In genomic region chr2:191150451-191151314, GRCh38 we compare ENCODE assay signal across 8 cellular contexts. TPM values are rescaled to one million over a fixed set of nuclear protein-coding genes. Genes with fewer than 3 reads are reported as not detected.
A peak's percentile ranks its signal among the peaks of the same experiment; 100 is the strongest.
DNase-seq lines count a peak whose midpoint lies in the region; ATAC-seq and TF ChIP-seq lines count a peak whose summit lies in the region.

Gene STAT4 (minus strand): TSS chr2:191150994. CDS start chr2:191148203, 2,791 bp downstream.

- H3K9me2 ChIP-seq in HCT116 (ENCODE audit: insufficient read depth): no peaks in the 10 kb centered on the region

- no peaks in the 10 kb centered on the region for H3K79me2 ChIP-seq in HCT116 (ENCODE audit: insufficient read depth, low read length)

- H3K4me1 Mint-ChIP-seq in natural killer cell treated with Interleukin-12 subunit alpha and Interleukin-12 subunit beta and Interleukin-15 and Interleukin-18, amount 100 ng/mL, for 72 hours (ENCODE audit: low read depth in 2 of 2): peaks cover 58 to 81% of the 10 kb centered on the region in 2 donors

- no peak for TF ChIP-seq POLR2A in HCT116 (IDR thresholded peaks at IDR 0.05; ENCODE audit: borderline replicate concordance, extremely low read depth, insufficient read depth, insufficient read length)

- no TSS peak for BruUV-seq in HCT116 (replicated peaks; lab: Mats Ljungman, UMichigan)

- H3K27me3 ChIP-seq in HCT116 (ENCODE audit: insufficient read depth, low read length): no peaks in the 10 kb centered on the region

- peak within 1 kb of the TSS; percentile 88 to 89 for H3K27ac Mint-ChIP-seq in natural killer cell treated with Interleukin-12 subunit alpha and Interleukin-12 subunit beta and Interleukin-15 and Interleukin-18, amount 100 ng/mL, for 72 hours

- H3K9me3 Mint-ChIP-seq in natural killer cell treated with Interleukin-12 subunit alpha and Interleukin-12 subunit beta and Interleukin-15 and Interleukin-18, amount 100 ng/mL, for 72 hours: no peaks in the 10 kb centered on the region

- CTCF ChIA-PET in HCT116 (lab: Charles Lee): interaction anchor here (1.3 to 5.6 kb wide), 3 partner anchors 15 to 371 kb away, joined by 3 to 34 read pairs (median 4); no protein-coding TSS in a partner anchor

- POLR2A ChIA-PET in HCT116 (lab: Charles Lee): no interaction called here

- peak within 1 kb of the TSS; percentile 52 for H3K9ac ChIP-seq in HCT116 (ENCODE audit: low read length)

- ATAC-seq in HCT116: peak; percentile 89
- ATAC-seq in natural killer cell treated with Interleukin-12 subunit alpha and Interleukin-12 subunit beta and Interleukin-15 and Interleukin-18, amount 100 ng/mL, for 72 hours: peak; percentile 90 to 93

- H3K27ac ChIP-seq in HCT116 (ENCODE audit: low read depth, low read length): peak within 1 kb of the TSS; percentile 1

- H3K36me3 ChIP-seq in HCT116 (ENCODE audit: control insufficient read depth in 1 of 2, insufficient read depth in 2 of 2, low read length in 2 of 2): no peaks in the 10 kb centered on the region

- no peaks in the 10 kb centered on the region for H3K27me3 Mint-ChIP-seq in natural killer cell treated with Interleukin-12 subunit alpha and Interleukin-12 subunit beta and Interleukin-15 and Interleukin-18, amount 100 ng/mL, for 72 hours

- TF ChIP-seq RAD21 in HCT116 (IDR thresholded peaks at IDR 0.05; ENCODE audit: low read depth): no peak

- intact Hi-C loops in HCT116 (cut with micrococcal nuclease): no loop called here

- DNase-seq in GM12864 (ENCODE audit: low read depth) (peak; percentile 31), HCT116 (ENCODE audit: low read depth, low spot score) (peak; percentile 57), NCI-H2171 treated with DMSO at 0.1 percent for 48 hours (lab: John Stamatoyannopoulos, UW) (peak; percentile 41), epithelial cell of proximal tubule (ENCODE audit: low read depth) (no peak), epidermal melanocyte (ENCODE audit: insufficient read length, low spot score) (no peak)
- DNase-seq in activated CD8-positive, alpha-beta memory T cell treated with anti-CD3 and anti-CD28 coated beads for 48 hours (ENCODE audit: low read depth in 2 of 3, low spot score in 2 of 3): peak; percentile 47 to 70 (median 55)
- DNase-seq in natural killer cell treated with Interleukin-12 subunit alpha and Interleukin-12 subunit beta and Interleukin-15 and Interleukin-18, amount 100 ng/mL, for 72 hours (ENCODE audit: low spot score): peak; percentile 91
- DNase-seq in stimulated activated naive CD4-positive, alpha-beta T cell treated with Interleukin-2 at 50 U/mL for 16 hours (lab: John Stamatoyannopoulos, UW): peak; percentile 87

- H3K4me3 Mint-ChIP-seq in natural killer cell treated with Interleukin-12 subunit alpha and Interleukin-12 subunit beta and Interleukin-15 and Interleukin-18, amount 100 ng/mL, for 72 hours: peak within 1 kb of the TSS; percentile 87

- TF ChIP-seq CTCF in GM12864 (IDR thresholded peaks at IDR 0.05; ENCODE audit: low read depth, low read length, missing control alignments) (no peak), HCT116 (IDR thresholded peaks at IDR 0.05 in 2 of 3, conservative IDR thresholded peaks at IDR 0.05 in 1 of 3; ENCODE audit: borderline replicate concordance in 1 of 3, insufficient read depth in 1 of 3, low read depth in 2 of 3, low read length in 2 of 3) (no peak), epithelial cell of proximal tubule (conservative IDR thresholded peaks at IDR 0.05; ENCODE audit: low read depth, low read length) (no peak)

- H3K36me3 Mint-ChIP-seq in natural killer cell treated with Interleukin-12 subunit alpha and Interleukin-12 subunit beta and Interleukin-15 and Interleukin-18, amount 100 ng/mL, for 72 hours: peaks cover 29% of the 10 kb centered on the region

- RAD21 ChIA-PET in HCT116 (lab: Charles Lee; ENCODE audit: low non-redundant PET in 1 of 2, low total read pairs in 2 of 2, uncharacterized antibody in 2 of 2, unreplicated experiment in 2 of 2): interaction anchor here in 1 of 2 experiments (1.2 kb wide), 1 partner anchor 98 kb away, joined by 4 read pairs; no protein-coding TSS in a partner anchor

- peak within 1 kb of the TSS; percentile 74 for H2AFZ ChIP-seq in HCT116 (ENCODE audit: low read depth, low read length, poor library complexity, severe bottlenecking)

- H3K4me3 ChIP-seq in GM12864 (ENCODE audit: low read depth, low read length) (peak within 1 kb of the TSS; percentile 59), HCT116 (replicated peaks in 1 of 2; ENCODE audit: low read depth in 1 of 2, low read length in 2 of 2) (peak within 1 kb of the TSS; percentile 63 to 70), epithelial cell of proximal tubule (ENCODE audit: low read depth, low read length) (peak within 1 kb of the TSS; percentile 65)

- peaks cover 0 to 9% of the 10 kb centered on the region in 2 experiments; a peak in 2 of 4 replicates for H3K4me1 ChIP-seq in HCT116 (ENCODE audit: control insufficient read depth in 1 of 2, insufficient read depth in 2 of 2, low read length in 2 of 2)

- H4K20me1 ChIP-seq in HCT116 (ENCODE audit: insufficient read depth): no peaks in the 10 kb centered on the region

- peak within 1 kb of the TSS; percentile 95 for H3K4me2 ChIP-seq in HCT116 (ENCODE audit: low read length)

- H3K9me3 ChIP-seq in HCT116 (ENCODE audit: control insufficient read depth in 1 of 2, insufficient read depth in 1 of 2, low read depth in 1 of 2, low read length in 2 of 2): no peaks in the 10 kb centered on the region

TF ChIP-seq in HCT116, 20 proteins besides CTCF, POLR2A, EP300 and RAD21:
- TF ChIP-seq SRF (IDR thresholded peaks at IDR 0.05; ENCODE audit: low read depth) (no peak), ELF1 (IDR thresholded peaks at IDR 0.05; ENCODE audit: borderline replicate concordance, low read depth) (no peak), REST (IDR thresholded peaks at IDR 0.05; ENCODE audit: low read depth) (no peak), ZFX (IDR thresholded peaks at IDR 0.05) (0 out of 2 replicates have a peak, but pooled peaks have one; percentile 37), POLR2AphosphoS5 (IDR thresholded peaks at IDR 0.05; ENCODE audit: low read depth, low read length) (peak; percentile 52; the same call in 1 of the 2 replicates), MAX (IDR thresholded peaks at IDR 0.05) (0 out of 2 replicates have a peak, but pooled peaks have one; percentile 12), CEBPB (IDR thresholded peaks at IDR 0.05; ENCODE audit: low read depth) (no peak), EGR1 (IDR thresholded peaks at IDR 0.05; ENCODE audit: low read depth) (no peak), YY1 (IDR thresholded peaks at IDR 0.05; ENCODE audit: extremely low read depth, insufficient replicate concordance, low read depth, low read length) (peak; percentile 21), ZNF274 (IDR thresholded peaks at IDR 0.05; ENCODE audit: low read depth, low read length) (no peak), TCF7L2 (IDR thresholded peaks at IDR 0.05; ENCODE audit: borderline replicate concordance, extremely low read depth, insufficient read depth, insufficient read length) (peak; percentile 38)
TF ChIP-seq in HCT116: peak in this region for 5.

RNA-seq across cellular contexts. Expression of gene STAT4, which starts in this region (rescaled TPM):
- total RNA-seq in HCT116 (2021; ENCODE audit: unreplicated experiment) (2.0 TPM), epithelial cell of proximal tubule (0.72 and 1.6 TPM in 2 replicates)
- 0.96 and 1.1 TPM in 2 replicates for polyA plus RNA-seq in HCT116 (2012)
- 100 to 1,000 TPM; 133 to 241 TPM for total RNA-seq in natural killer cell treated with Interleukin-12 subunit alpha and Interleukin-12 subunit beta and Interleukin-15 and Interleukin-18, amount 100 ng/mL, for 72 hours

Comparison
In these comparisons a context has a peak if more than half of its experiments do, and no peak if none do; other contexts are left out.
1. RNA of gene STAT4 (total RNA-seq): 133 to 241 TPM in natural killer cell treated with Interleukin-12 subunit alpha and Interleukin-12 subunit beta and Interleukin-15 and Interleukin-18, amount 100 ng/mL, for 72 hours; 2.0 TPM in HCT116 (single experiment) and 0.72 to 1.6 TPM in epithelial cell of proximal tubule; every median in the first group is over 10 times any median in the second.
2. DNase-seq: peak in GM12864 (single experiment), HCT116 (single experiment), NCI-H2171 treated with DMSO at 0.1 percent for 48 hours (single experiment), activated CD8-positive, alpha-beta memory T cell treated with anti-CD3 and anti-CD28 coated beads for 48 hours (3 of 3), natural killer cell treated with Interleukin-12 subunit alpha and Interleukin-12 subunit beta and Interleukin-15 and Interleukin-18, amount 100 ng/mL, for 72 hours (single experiment) and stimulated activated naive CD4-positive, alpha-beta T cell treated with Interleukin-2 at 50 U/mL for 16 hours (single experiment); none in epithelial cell of proximal tubule (single experiment) and epidermal melanocyte (single experiment).
3. Peak in every context shown above with its lines, with median percentiles within 50 percentile points of each other: H3K4me3 ChIP-seq.